ENCODE assay signal across 8 cellular contexts in genomic region chr19:41409288-41409687, GRCh38. TPM values are rescaled to one million over a fixed set of nuclear protein-coding genes. Genes with fewer than 3 reads are reported as not detected.
A peak's percentile ranks its signal among the peaks of the same experiment; 100 is the strongest.
DNase-seq lines count a peak whose midpoint lies in the region; ATAC-seq, FAIRE-seq and TF ChIP-seq lines count a peak whose summit lies in the region.

No MANE protein-coding gene starts in this region.

- peak; percentile 60 for ATAC-seq in SK-N-SH treated with all-trans-retinoic acid at 6 μM for 48 hours
- ATAC-seq in HG03457 (IDR thresholded peaks at IDR 0.05; ENCODE audit: unreplicated experiment), result no peak

- CTCF ChIA-PET in SK-N-SH (lab: Yijun Ruan, JAX), result interaction anchor here (1.2 to 1.3 kb wide), 2 partner anchors 40 to 101 kb away, joined by 3 to 5 read pairs; no protein-coding TSS in a partner anchor

- H3K9ac ChIP-seq in SK-N-SH (no peak overlapping the region), kidney (ENCODE audit: low read length in 2 of 2) (no peak overlapping the region)

- no peak overlapping the region for H2AFZ ChIP-seq in SK-N-SH (ENCODE audit: low read depth)

- intact Hi-C loops in kidney (cut with DNase I), result no loop called here

- H3K4me1 ChIP-seq in SK-N-SH (ENCODE audit: control insufficient read depth in 1 of 2, insufficient read depth in 2 of 2, low read depth in 1 of 2, low read length in 1 of 2), result peaks cover 0 to 12% of the 10 kb centered on the region in 2 experiments; a peak in 1 of 4 replicates
- H3K4me1 ChIP-seq in kidney (ENCODE audit: control insufficient read depth in 1 of 2, insufficient read depth in 1 of 2, low read depth in 1 of 2, low read length in 2 of 2), result peaks cover 0 to 8% of the 10 kb centered on the region in 2 donors

- peak overlapping the region; percentile 88 for H3K27ac Mint-ChIP-seq in type B pancreatic cell

- no peak overlapping the region for H3K4me2 ChIP-seq in SK-N-SH

- H3K27me3 ChIP-seq in SK-N-SH (ENCODE audit: insufficient read depth), result no peaks in the 10 kb centered on the region

- no peaks in the 10 kb centered on the region for H3F3A ChIP-seq in SK-N-SH (replicated peaks; ENCODE audit: insufficient read depth)

- H3K4me3 Mint-ChIP-seq in type B pancreatic cell, result peak overlapping the region; percentile 6

- H3K36me3 Mint-ChIP-seq in type B pancreatic cell, result no peaks in the 10 kb centered on the region

- no peaks in the 10 kb centered on the region for H4K20me1 ChIP-seq in SK-N-SH (ENCODE audit: insufficient read depth)

- H3K4me1 Mint-ChIP-seq in type B pancreatic cell (ENCODE audit: unreplicated experiment), result peaks cover 17% of the 10 kb centered on the region

- H3K27me3 Mint-ChIP-seq in type B pancreatic cell, result no peaks in the 10 kb centered on the region

- no peaks in the 10 kb centered on the region for H3K79me2 ChIP-seq in SK-N-SH (ENCODE audit: insufficient read depth)

- 69% methylated on average over 4 of the region's 4 CpGs for WGBS in SK-N-SH (ENCODE audit: low lambda C conversion rate)

- FAIRE-seq in kidney (lab: Jason Lieb, UNC), result no peak

- no peaks in the 10 kb centered on the region for H3K9me2 ChIP-seq in SK-N-SH

- DNase-seq in SK-N-SH, result no peak
- DNase-seq in astrocyte of the hippocampus (ENCODE audit: low read depth, low spot score), result peak; percentile 84
- DNase-seq in kidney, result no peak
- no peak for DNase-seq in type B pancreatic cell (ENCODE audit: extremely low spot score, unreplicated experiment)
- no peak for DNase-seq in NOMO-1 treated with dmso at 0.1 percent for 144 hours (lab: John Stamatoyannopoulos, UW; ENCODE audit: unreplicated experiment)
- no peak for DNase-seq in NCI-H1417 treated with DMSO at 0.1 percent for 48 hours (lab: John Stamatoyannopoulos, UW)

- no peak for TF ChIP-seq EP300 in SK-N-SH (IDR thresholded peaks at IDR 0.05; ENCODE audit: borderline replicate concordance in 1 of 2, low read depth in 1 of 2, low read length in 1 of 2)

- POLR2A ChIA-PET in SK-N-SH (lab: Yijun Ruan, JAX), result no interaction called here

- no peak for TF ChIP-seq CTCF in SK-N-SH (IDR thresholded peaks at IDR 0.05)
- TF ChIP-seq CTCF in kidney (IDR thresholded peaks at IDR 0.05; ENCODE audit: borderline replicate concordance, extremely low read depth, insufficient read depth), result no peak
- no peak for TF ChIP-seq CTCF in type B pancreatic cell (conservative IDR thresholded peaks at IDR 0.05)

- H3K4me3 ChIP-seq in SK-N-SH (ENCODE audit: low read depth in 2 of 2, low read length in 1 of 2) (no peak overlapping the region), kidney (ENCODE audit: low read length in 2 of 2) (no peak overlapping the region)

- H3K27ac ChIP-seq in SK-N-SH (ENCODE audit: low read depth in 2 of 2, low read length in 1 of 2) (no peak overlapping the region), kidney (ENCODE audit: low read depth in 2 of 2, low read length in 2 of 2) (peak overlapping the region; percentile 1 to 59)

- H3K36me3 ChIP-seq in SK-N-SH (replicated peaks in 1 of 2; ENCODE audit: control insufficient read depth in 1 of 2, insufficient read depth in 2 of 2, low read length in 1 of 2) (peaks cover 0 to 16% of the 10 kb centered on the region in 2 experiments), kidney (ENCODE audit: control insufficient read depth in 1 of 2, insufficient read depth in 2 of 2, low read length in 2 of 2) (peaks cover 8 to 17% of the 10 kb centered on the region in 2 donors)

- no peaks in the 10 kb centered on the region for H3K9me3 Mint-ChIP-seq in type B pancreatic cell

- TF ChIP-seq RAD21 in SK-N-SH (IDR thresholded peaks at IDR 0.05; ENCODE audit: low read length), result no peak

- H3K9me3 ChIP-seq in SK-N-SH (no peaks in the 10 kb centered on the region), kidney (ENCODE audit: control insufficient read depth in 1 of 2, low read length in 2 of 2) (no peaks in the 10 kb centered on the region)

TF ChIP-seq in SK-N-SH treated with all-trans-retinoic acid at 6 μM for 48 hours, 23 proteins besides CTCF, POLR2A, EP300 and RAD21:
- no peak for TF ChIP-seq CSDC2 (CRISPR knock-in tag; IDR thresholded peaks at IDR 0.05)
- TF ChIP-seq, protein P1, sequence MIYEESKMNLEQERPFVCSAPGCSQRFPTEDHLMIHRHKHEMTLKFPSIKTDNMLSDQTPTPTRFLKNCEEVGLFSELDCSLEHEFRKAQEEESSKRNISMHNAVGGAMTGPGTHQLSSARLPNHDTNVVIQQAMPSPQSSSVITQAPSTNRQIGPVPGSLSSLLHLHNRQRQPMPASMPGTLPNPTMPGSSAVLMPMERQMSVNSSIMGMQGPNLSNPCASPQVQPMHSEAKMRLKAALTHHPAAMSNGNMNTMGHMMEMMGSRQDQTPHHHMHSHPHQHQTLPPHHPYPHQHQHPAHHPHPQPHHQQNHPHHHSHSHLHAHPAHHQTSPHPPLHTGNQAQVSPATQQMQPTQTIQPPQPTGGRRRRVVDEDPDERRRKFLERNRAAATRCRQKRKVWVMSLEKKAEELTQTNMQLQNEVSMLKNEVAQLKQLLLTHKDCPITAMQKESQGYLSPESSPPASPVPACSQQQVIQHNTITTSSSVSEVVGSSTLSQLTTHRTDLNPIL (CRISPR knock-in tag; IDR thresholded peaks at IDR 0.05; ENCODE audit: low read depth), result no peak
- TF ChIP-seq ESRRG (CRISPR knock-in tag; IDR thresholded peaks at IDR 0.05), result no peak
- TF ChIP-seq SNAI2 (CRISPR knock-in tag; IDR thresholded peaks at IDR 0.05), result no peak
- no peak for TF ChIP-seq OSR1 (CRISPR knock-in tag; IDR thresholded peaks at IDR 0.05)

TF ChIP-seq in SK-N-SH, 30 proteins besides CTCF, POLR2A, EP300 and RAD21 (continues in another document):
- TF ChIP-seq TCF12 (IDR thresholded peaks at IDR 0.05) (no peak), SMC3 (IDR thresholded peaks at IDR 0.05; ENCODE audit: low read depth, low read length) (no peak), RFX5 (IDR thresholded peaks at IDR 0.05; ENCODE audit: low read length) (no peak), PBX3 (IDR thresholded peaks at IDR 0.05) (no peak), NRF1 (IDR thresholded peaks at IDR 0.05; ENCODE audit: low read depth, low read length) (no peak), CHD2 (IDR thresholded peaks at IDR 0.05; ENCODE audit: low read length, partially characterized antibody) (no peak), RXRA (IDR thresholded peaks at IDR 0.05; ENCODE audit: borderline replicate concordance, low read depth) (no peak), TEAD4 (IDR thresholded peaks at IDR 0.05; ENCODE audit: borderline replicate concordance, insufficient read depth) (no peak)
- TF ChIP-seq, protein P2, sequence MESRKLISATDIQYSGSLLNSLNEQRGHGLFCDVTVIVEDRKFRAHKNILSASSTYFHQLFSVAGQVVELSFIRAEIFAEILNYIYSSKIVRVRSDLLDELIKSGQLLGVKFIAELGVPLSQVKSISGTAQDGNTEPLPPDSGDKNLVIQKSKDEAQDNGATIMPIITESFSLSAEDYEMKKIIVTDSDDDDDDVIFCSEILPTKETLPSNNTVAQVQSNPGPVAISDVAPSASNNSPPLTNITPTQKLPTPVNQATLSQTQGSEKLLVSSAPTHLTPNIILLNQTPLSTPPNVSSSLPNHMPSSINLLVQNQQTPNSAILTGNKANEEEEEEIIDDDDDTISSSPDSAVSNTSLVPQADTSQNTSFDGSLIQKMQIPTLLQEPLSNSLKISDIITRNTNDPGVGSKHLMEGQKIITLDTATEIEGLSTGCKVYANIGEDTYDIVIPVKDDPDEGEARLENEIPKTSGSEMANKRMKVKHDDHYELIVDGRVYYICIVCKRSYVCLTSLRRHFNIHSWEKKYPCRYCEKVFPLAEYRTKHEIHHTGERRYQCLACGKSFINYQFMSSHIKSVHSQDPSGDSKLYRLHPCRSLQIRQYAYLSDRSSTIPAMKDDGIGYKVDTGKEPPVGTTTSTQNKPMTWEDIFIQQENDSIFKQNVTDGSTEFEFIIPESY (IDR thresholded peaks at IDR 0.05; ENCODE audit: borderline replicate concordance, low read depth), result no peak

RNA-seq across cellular contexts. Expression of gene BCKDHA, which starts 11.7 kb away (rescaled TPM):
- polyA plus RNA-seq in SK-N-SH (2012; rRNA removed) (16.3 and 30.9 TPM in 2 replicates), kidney (ENCODE audit: insufficient read depth, low read depth, low replicate concordance) (72.2 TPM)
- polyA plus RNA-seq in SK-N-SH (2012; cell fraction: cytosol; rRNA removed), result 10.7 and 13.2 TPM in 2 replicates
- 24.9 and 25.6 TPM in 2 replicates for polyA plus RNA-seq in SK-N-SH (2012; cell fraction: nucleus; rRNA removed)
- total RNA-seq in kidney (30.9 TPM), type B pancreatic cell (ENCODE audit: low replicate concordance) (7.5 and 11.7 TPM in 2 replicates)

RNA-seq across cellular contexts. Expression of gene EXOSC5, which starts 12.1 kb away (rescaled TPM):
- polyA plus RNA-seq in SK-N-SH (2012; rRNA removed) (71.3 and 74.1 TPM in 2 replicates), kidney (ENCODE audit: insufficient read depth, low read depth, low replicate concordance) (15.5 TPM)
- 37.8 and 52.6 TPM in 2 replicates for polyA plus RNA-seq in SK-N-SH (2012; cell fraction: cytosol; rRNA removed)
- 42.1 and 45.3 TPM in 2 replicates for polyA plus RNA-seq in SK-N-SH (2012; cell fraction: nucleus; rRNA removed)
- total RNA-seq in kidney (16.8 TPM), type B pancreatic cell (ENCODE audit: low replicate concordance) (11.4 and 20.2 TPM in 2 replicates)

RNA-seq across cellular contexts. Expression of gene B3GNT8, which starts 17.9 kb away (rescaled TPM):
- polyA plus RNA-seq in SK-N-SH (2012; rRNA removed) (not detected in 2 replicates), kidney (ENCODE audit: insufficient read depth, low read depth, low replicate concordance) (6.5 TPM)
- polyA plus RNA-seq in SK-N-SH (2012; cell fraction: cytosol; rRNA removed), result 0.04 TPM in 1 of 2 replicates, not detected in the other
- 0.04 TPM in 2 replicates for polyA plus RNA-seq in SK-N-SH (2012; cell fraction: nucleus; rRNA removed)
- total RNA-seq in kidney (4.4 TPM), type B pancreatic cell (ENCODE audit: low replicate concordance) (9.3 and 13.0 TPM in 2 replicates)

RNA-seq across cellular contexts. Expression of gene DMAC2, which starts 30.4 kb away (rescaled TPM):
- polyA plus RNA-seq in SK-N-SH (2012; rRNA removed) (70.2 and 71.4 TPM in 2 replicates), kidney (ENCODE audit: insufficient read depth, low read depth, low replicate concordance) (73.9 TPM)
- polyA plus RNA-seq in SK-N-SH (2012; cell fraction: cytosol; rRNA removed), result 49.7 and 58.5 TPM in 2 replicates
- polyA plus RNA-seq in SK-N-SH (2012; cell fraction: nucleus; rRNA removed), result 39.9 and 42.8 TPM in 2 replicates
- total RNA-seq in kidney (43.9 TPM), type B pancreatic cell (ENCODE audit: low replicate concordance) (43.8 and 57.4 TPM in 2 replicates)

RNA-seq across cellular contexts. Expression of gene TMEM91, which starts 33.0 kb away (rescaled TPM):
- polyA plus RNA-seq in SK-N-SH (2012; rRNA removed) (5.1 and 5.7 TPM in 2 replicates), kidney (ENCODE audit: insufficient read depth, low read depth, low replicate concordance) (24.3 TPM)
- 0.85 and 1.0 TPM in 2 replicates for polyA plus RNA-seq in SK-N-SH (2012; cell fraction: cytosol; rRNA removed)
- polyA plus RNA-seq in SK-N-SH (2012; cell fraction: nucleus; rRNA removed), result 36.4 and 58.3 TPM in 2 replicates
- total RNA-seq in kidney (9.5 TPM), type B pancreatic cell (ENCODE audit: low replicate concordance) (2.0 and 8.1 TPM in 2 replicates)

Comparison
In these comparisons a context has a peak if more than half of its experiments do, and no peak if none do; other contexts are left out.
1. H3K27ac ChIP-seq: peak in kidney (2 of 2); none in SK-N-SH (0 of 2).